ENCODE assay signal across 17 cellular contexts in genomic region chr1:43770111-43770510, GRCh38.
DNase-seq lines count a peak whose midpoint lies in the region; ATAC-seq, FAIRE-seq and TF ChIP-seq lines count a peak whose summit lies in the region.
"Had no signal": no experiment of that assay in that cellular context is flagged by ENCODE, and none has a peak within 500 bp of the region (broad histone marks: within the 10 kb centered on the region; RNA-seq: fewer than 3 reads in every experiment).

No MANE protein-coding gene starts in this region.

- H3K79me2 ChIP-seq in GM12878 (ENCODE audit: control insufficient read depth, insufficient read depth, low read length), result peaks cover 3% of the 10 kb centered on the region

- 59% methylated on average over 2 of the region's 2 CpGs for WGBS in GM12878 (ENCODE audit: insufficient coverage, insufficient replicate concordance, low lambda C conversion rate, missing lambda C conversion rate)

- H3K9ac ChIP-seq in GM12878 (ENCODE audit: control insufficient read depth, insufficient read depth, low read length) (no peak overlapping the region), iPS-20b (ENCODE audit: low read depth, low read length) (peak overlapping the region; percentile 39; the same call in 1 of the 2 replicates)

- ATAC-seq in GM12878 (no peak), HG03460 (IDR thresholded peaks at IDR 0.05; ENCODE audit: unreplicated experiment) (no peak), HG03378 (IDR thresholded peaks at IDR 0.05; ENCODE audit: unreplicated experiment) (no peak)
- no peak for ATAC-seq in activated naive CD8-positive, alpha-beta T cell treated with anti-CD3 and anti-CD28 coated beads, Interleukin-2, amount 50 U/mL, for 24 hours
- ATAC-seq: CD8-positive, alpha-beta T cell; HCT116 had no signal

- H3K9me3 ChIP-seq in breast epithelium (no peaks in the 10 kb centered on the region), GM12878 (replicated peaks; ENCODE audit: control insufficient read depth, insufficient read depth, low read length) (no peaks in the 10 kb centered on the region), iPS-20b (ENCODE audit: insufficient read depth, low read depth, low read length) (no peaks in the 10 kb centered on the region)

- no TSS peak for BruUV-seq in MCF 10A (replicated peaks; lab: Mats Ljungman, UMichigan)
- BruUV-seq in GM12878 (replicated peaks; lab: Mats Ljungman, UMichigan), result no TSS peak

- H3K27ac ChIP-seq in breast epithelium (no peak overlapping the region), GM12878 (ENCODE audit: control insufficient read depth, insufficient read depth) (peak overlapping the region; percentile 81), iPS-20b (ENCODE audit: low read length) (no peak overlapping the region)
- H3K27ac ChIP-seq: 22Rv1 had no signal

- H3K27me3 ChIP-seq in breast epithelium (no peaks in the 10 kb centered on the region), GM12878 (replicated peaks in 1 of 2; ENCODE audit: control insufficient read depth in 2 of 2, insufficient read depth in 2 of 2, low read length in 1 of 2) (no peaks in the 10 kb centered on the region), iPS-20b (ENCODE audit: insufficient read depth, low read length) (no peaks in the 10 kb centered on the region)

- no peak overlapping the region for H3K4me3 Mint-ChIP-seq in MCF 10A (ENCODE audit: unreplicated experiment)
- H3K4me3 Mint-ChIP-seq in activated naive CD8-positive, alpha-beta T cell treated with anti-CD3 and anti-CD28 coated beads, Interleukin-2, amount 50 U/mL, for 24 hours, result no peak overlapping the region
- H3K4me3 Mint-ChIP-seq: CD14-positive monocyte; CD8-positive, alpha-beta T cell had no signal

- CTCF ChIA-PET in MCF 10A (lab: Yijun Ruan, JAX) (interaction anchor here (1.4 to 9.2 kb wide), 2 partner anchors 160 to 176 kb away, joined by 4 to 369 read pairs; partner anchors contain the start of gene ARTN), GM12878 (lab: Yijun Ruan, JAX) (interaction anchor here (0.7 to 14.9 kb wide), 7 partner anchors 14 to 267 kb away, joined by 3 to 1117 read pairs (median 5); partner anchors contain the start of genes ARTN and IPO13)

- SMC1A ChIA-PET in GM12878 (lab: Charles Lee; ENCODE audit: uncharacterized antibody, unreplicated experiment), result interaction anchor here (0.6 to 9.0 kb wide), 13 partner anchors 14 to 278 kb away, joined by 3 to 481 read pairs (median 4); partner anchors contain the start of gene ARTN

- H3K4me1 Mint-ChIP-seq in MCF 10A (ENCODE audit: insufficient read depth, unreplicated experiment), result peaks cover 18% of the 10 kb centered on the region
- H3K4me1 Mint-ChIP-seq in activated naive CD8-positive, alpha-beta T cell treated with anti-CD3 and anti-CD28 coated beads, Interleukin-2, amount 50 U/mL, for 24 hours, result peaks cover 4% of the 10 kb centered on the region

- RAD21 ChIA-PET in GM12878 (lab: Charles Lee; ENCODE audit: unreplicated experiment), result interaction anchor here (0.8 to 9.2 kb wide), 5 partner anchors 14 to 176 kb away, joined by 3 to 587 read pairs (median 23); partner anchors contain the start of gene ARTN

- no peak for FAIRE-seq in GM12878 (lab: Jason Lieb, UNC)
- FAIRE-seq: D721Med, H54, HTR-8/SVneo had no signal

- H3K27me3 Mint-ChIP-seq in MCF 10A (ENCODE audit: insufficient read depth, unreplicated experiment), result no peaks in the 10 kb centered on the region
- no peaks in the 10 kb centered on the region for H3K27me3 Mint-ChIP-seq in activated naive CD8-positive, alpha-beta T cell treated with anti-CD3 and anti-CD28 coated beads, Interleukin-2, amount 50 U/mL, for 24 hours

- H3K4me1 ChIP-seq in breast epithelium (no peaks in the 10 kb centered on the region), GM12878 (ENCODE audit: control insufficient read depth, insufficient read depth, low read length) (peaks cover 29% of the 10 kb centered on the region), iPS-20b (ENCODE audit: insufficient read depth, low read length) (peaks cover 39% of the 10 kb centered on the region)

- no peaks in the 10 kb centered on the region for H4K20me1 ChIP-seq in GM12878 (ENCODE audit: control insufficient read depth, insufficient read depth)

- POLR2A ChIA-PET in MCF 10A (lab: Yijun Ruan, JAX) (interaction anchor here (0.7 kb wide), 1 partner anchor 159 kb away, joined by 3 read pairs; no protein-coding TSS in a partner anchor), GM12878 (lab: Charles Lee) (interaction anchor here (0.7 to 2.3 kb wide), 4 partner anchors 14 to 120 kb away, joined by 3 to 13 read pairs (median 6); partner anchors contain the start of genes KDM4A and ST3GAL3)

- in situ Hi-C loops in GM12878 (cut with MboI), result no loop called here

- no peak overlapping the region for H2AFZ ChIP-seq in GM12878 (ENCODE audit: control insufficient read depth, low read depth, low read length)

- TF ChIP-seq POLR2A in breast epithelium (IDR thresholded peaks at IDR 0.05), result no peak
- no peak for TF ChIP-seq POLR2A in GM12878 (IDR thresholded peaks at IDR 0.05; ENCODE audit: low read depth, low read length)

- no peak for TF ChIP-seq CTCF in MCF 10A (IDR thresholded peaks at IDR 0.05; ENCODE audit: unreplicated experiment)
- TF ChIP-seq CTCF in breast epithelium (IDR thresholded peaks at IDR 0.05), result no peak
- no peak for TF ChIP-seq CTCF in GM12878 (IDR thresholded peaks at IDR 0.05 in 2 of 3, conservative IDR thresholded peaks at IDR 0.05 in 1 of 3; ENCODE audit: control insufficient read depth in 2 of 3, extremely low read depth in 1 of 3, insufficient read depth in 1 of 3, low read depth in 3 of 3, low read length in 3 of 3)

- peak overlapping the region; percentile 50 for H3K27ac Mint-ChIP-seq in MCF 10A (ENCODE audit: low read depth, unreplicated experiment)
- H3K27ac Mint-ChIP-seq in activated naive CD8-positive, alpha-beta T cell treated with anti-CD3 and anti-CD28 coated beads, Interleukin-2, amount 50 U/mL, for 24 hours, result no peak overlapping the region
- H3K27ac Mint-ChIP-seq: CD8-positive, alpha-beta T cell had no signal

- 0 out of 2 replicates have a peak overlapping the region, but pooled peaks have one; percentile 80 for H3K4me2 ChIP-seq in GM12878 (ENCODE audit: control insufficient read depth, insufficient read depth)

- H3K36me3 ChIP-seq in breast epithelium (no peaks in the 10 kb centered on the region), GM12878 (ENCODE audit: control insufficient read depth in 2 of 2, insufficient read depth in 2 of 2, low read length in 1 of 2) (peaks cover 0 to 4% of the 10 kb centered on the region in 2 experiments; a peak in 1 of 4 replicates), iPS-20b (ENCODE audit: insufficient read depth, low read depth, low read length) (no peaks in the 10 kb centered on the region)

- no peak overlapping the region for H3K4me3 ChIP-seq in breast epithelium
- H3K4me3 ChIP-seq in GM12878, result no peak overlapping the region
- H3K4me3 ChIP-seq in iPS-20b (ENCODE audit: low read length), result no peak overlapping the region

- peaks cover 8% of the 10 kb centered on the region for H3K36me3 Mint-ChIP-seq in MCF 10A (ENCODE audit: insufficient read depth, unreplicated experiment)
- H3K36me3 Mint-ChIP-seq in activated naive CD8-positive, alpha-beta T cell treated with anti-CD3 and anti-CD28 coated beads, Interleukin-2, amount 50 U/mL, for 24 hours (ENCODE audit: low read depth), result peaks cover 3% of the 10 kb centered on the region

- TF ChIP-seq EP300 in GM12878 (IDR thresholded peaks at IDR 0.05; ENCODE audit: borderline replicate concordance in 1 of 2, control insufficient read depth in 1 of 2, low read depth in 2 of 2, low read length in 2 of 2), result no peak

- intact Hi-C loops in MCF 10A (cut with micrococcal nuclease) (no loop called here), breast epithelium (cut with DNase I; ENCODE audit: low total_unique reads) (no loop called here), GM12878 (cut with micrococcal nuclease; ENCODE audit: unreplicated experiment) (no loop called here)

- no peak for TF ChIP-seq RAD21 in GM12878 (IDR thresholded peaks at IDR 0.05; ENCODE audit: insufficient read depth, low read depth, low read length)

- no peak for DNase-seq in MCF 10A (ENCODE audit: unreplicated experiment)
- DNase-seq in breast epithelium (ENCODE audit: low spot score in 2 of 2), result no peak
- no peak for DNase-seq in GM12878 (ENCODE audit: low read depth, low spot score)
- DNase-seq in activated naive CD8-positive, alpha-beta T cell treated with anti-CD3 and anti-CD28 coated beads, Interleukin-2, amount 50 U/mL, for 24 hours, result no peak
- DNase-seq: CD8-positive, alpha-beta T cell; COR-L47; DND-41; GDM1 had no signal

- no peaks in the 10 kb centered on the region for H3K9me3 Mint-ChIP-seq in MCF 10A (ENCODE audit: unreplicated experiment)
- no peaks in the 10 kb centered on the region for H3K9me3 Mint-ChIP-seq in activated naive CD8-positive, alpha-beta T cell treated with anti-CD3 and anti-CD28 coated beads, Interleukin-2, amount 50 U/mL, for 24 hours
- H3K9me3 Mint-ChIP-seq: CD14-positive monocyte; CD8-positive, alpha-beta T cell had no signal

TF ChIP-seq in GM12878, 131 proteins besides CTCF, POLR2A, EP300 and RAD21 (continues in another document):
- TF ChIP-seq PML (IDR thresholded peaks at IDR 0.05; ENCODE audit: low read length), result no peak
- no peak for TF ChIP-seq USF2 (IDR thresholded peaks at IDR 0.05; ENCODE audit: borderline replicate concordance, low read depth, low read length)
- no peak for TF ChIP-seq SIN3A (IDR thresholded peaks at IDR 0.05; ENCODE audit: low read depth, low read length)
- TF ChIP-seq, protein P1, sequence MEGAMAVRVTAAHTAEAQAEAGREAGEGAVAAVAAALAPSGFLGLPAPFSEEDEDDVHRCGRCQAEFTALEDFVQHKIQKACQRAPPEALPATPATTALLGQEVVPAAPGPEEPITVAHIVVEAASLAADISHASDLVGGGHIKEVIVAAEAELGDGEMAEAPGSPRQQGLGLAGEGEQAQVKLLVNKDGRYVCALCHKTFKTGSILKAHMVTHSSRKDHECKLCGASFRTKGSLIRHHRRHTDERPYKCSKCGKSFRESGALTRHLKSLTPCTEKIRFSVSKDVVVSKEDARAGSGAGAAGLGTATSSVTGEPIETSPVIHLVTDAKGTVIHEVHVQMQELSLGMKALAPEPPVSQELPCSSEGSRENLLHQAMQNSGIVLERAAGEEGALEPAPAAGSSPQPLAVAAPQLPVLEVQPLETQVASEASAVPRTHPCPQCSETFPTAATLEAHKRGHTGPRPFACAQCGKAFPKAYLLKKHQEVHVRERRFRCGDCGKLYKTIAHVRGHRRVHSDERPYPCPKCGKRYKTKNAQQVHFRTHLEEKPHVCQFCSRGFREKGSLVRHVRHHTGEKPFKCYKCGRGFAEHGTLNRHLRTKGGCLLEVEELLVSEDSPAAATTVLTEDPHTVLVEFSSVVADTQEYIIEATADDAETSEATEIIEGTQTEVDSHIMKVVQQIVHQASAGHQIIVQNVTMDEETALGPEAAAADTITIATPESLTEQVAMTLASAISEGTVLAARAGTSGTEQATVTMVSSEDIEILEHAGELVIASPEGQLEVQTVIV (IDR thresholded peaks at IDR 0.05; ENCODE audit: borderline replicate concordance, partially characterized antibody), result no peak
